ENCODE assay signal across 16 cellular contexts in the genomic region with DNA sequence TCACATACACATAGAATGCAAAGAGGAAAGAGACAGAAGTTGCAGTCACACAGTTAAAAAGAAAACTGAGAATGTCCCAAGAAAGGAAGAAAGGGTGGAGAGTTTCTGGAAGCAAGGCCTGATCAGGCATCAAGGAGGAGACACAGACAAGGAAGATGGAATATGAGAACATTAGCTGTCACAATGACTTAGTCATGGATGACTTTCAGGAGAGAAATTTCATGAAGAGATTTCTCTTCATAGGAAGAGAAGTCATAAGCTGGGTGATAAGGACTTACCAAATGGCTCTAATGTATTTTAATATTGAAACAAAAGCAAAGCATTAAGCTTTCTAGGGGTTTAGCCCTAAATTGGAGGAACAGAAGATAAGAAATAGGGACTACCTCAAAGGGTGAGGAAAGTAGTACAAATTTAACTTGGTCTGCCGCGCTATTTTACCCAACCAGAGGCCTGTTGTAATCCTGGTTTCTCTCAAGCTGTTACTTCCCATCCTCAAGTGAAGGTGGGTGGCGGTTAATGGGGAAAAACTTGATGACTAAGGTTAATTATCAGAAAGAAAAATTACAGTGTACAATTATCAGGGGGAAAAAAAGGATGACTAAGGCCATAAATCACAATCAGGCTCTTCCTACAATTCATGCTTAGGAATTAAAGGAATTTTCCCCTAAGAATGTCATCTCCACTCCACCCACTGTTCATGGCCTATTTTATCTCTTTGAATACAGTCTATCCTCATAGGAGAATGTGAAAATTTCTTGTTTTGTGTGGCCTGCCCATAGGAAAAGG.
DNase-seq lines count a peak whose midpoint lies in the region; ATAC-seq and TF ChIP-seq lines count a peak whose summit lies in the region.
"Had no signal": no experiment of that assay in that cellular context is flagged by ENCODE, and none has a peak within 500 bp of the region (broad histone marks: within the 10 kb centered on the region; RNA-seq: fewer than 3 reads in every experiment).

No MANE protein-coding gene starts in this region.

- no peaks in the 10 kb centered on the region for H3K36me3 ChIP-seq in SK-N-SH (replicated peaks in 1 of 2; ENCODE audit: control insufficient read depth in 1 of 2, insufficient read depth in 2 of 2, low read length in 1 of 2)
- H3K36me3 ChIP-seq: gastrocnemius medialis had no signal

- H3K4me1 Mint-ChIP-seq in WTC11, result peaks cover 28% of the 10 kb centered on the region
- H3K4me1 Mint-ChIP-seq: naive thymus-derived CD4-positive, alpha-beta T cell had no signal

- H3K4me2 ChIP-seq in SK-N-SH, result peak overlapping the region; percentile 28

- peaks cover 0 to 28% of the 10 kb centered on the region in 2 experiments; a peak in 3 of 4 replicates for H3K4me1 ChIP-seq in SK-N-SH (ENCODE audit: control insufficient read depth in 1 of 2, insufficient read depth in 2 of 2, low read depth in 1 of 2, low read length in 1 of 2)
- H3K4me1 ChIP-seq: gastrocnemius medialis, testis had no signal

- no peaks in the 10 kb centered on the region for H3K9me3 ChIP-seq in SK-N-SH
- H3K9me3 ChIP-seq: gastrocnemius medialis, testis had no signal

- H4K20me1 ChIP-seq in SK-N-SH (ENCODE audit: insufficient read depth), result no peaks in the 10 kb centered on the region

- DNase-seq in HCEC 1CT (peak; percentile 79), SK-N-SH (no peak), fibroblast of pulmonary artery (ENCODE audit: low read depth) (peak; percentile 67), stromal cell of bone marrow (ENCODE audit: low read depth) (peak; percentile 56), WTC11 (ENCODE audit: low spot score) (no peak), globus pallidus (ENCODE audit: low spot score) (no peak)
- DNase-seq in activated CD4-positive, CD25-positive, alpha-beta regulatory T cell (lab: John Stamatoyannopoulos, UW), result no peak
- DNase-seq: activated naive CD4-positive, alpha-beta T cell treated with anti-CD3 and anti-CD28 coated beads, Interleukin-2, amount 50 U/mL, for 16 hours; COR-L47; gastrocnemius medialis; naive thymus-derived CD4-positive, alpha-beta T cell; NCI-H1105; NCI-H446; testis had no signal

- H3K27me3 Mint-ChIP-seq in WTC11 (ENCODE audit: low read depth), result no peaks in the 10 kb centered on the region
- H3K27me3 Mint-ChIP-seq: naive thymus-derived CD4-positive, alpha-beta T cell had no signal

- TF ChIP-seq CTCF in SK-N-SH (IDR thresholded peaks at IDR 0.05) (no peak), fibroblast of pulmonary artery (IDR thresholded peaks at IDR 0.05; ENCODE audit: low read length, missing control alignments) (no peak), WTC11 (IDR thresholded peaks at IDR 0.05) (no peak)

- H3K27me3 ChIP-seq in SK-N-SH (ENCODE audit: insufficient read depth), result no peaks in the 10 kb centered on the region
- H3K27me3 ChIP-seq: gastrocnemius medialis, testis had no signal

- POLR2A ChIA-PET in SK-N-SH (lab: Yijun Ruan, JAX), result interaction anchor here (0.6 kb wide), 1 partner anchor 82 kb away, joined by 4 read pairs; no protein-coding TSS in a partner anchor
- POLR2A ChIA-PET in WTC11 (lab: Charles Lee), result no interaction called here

- peak overlapping the region; percentile 79; the same call in 1 of the 2 replicates for H2AFZ ChIP-seq in SK-N-SH (ENCODE audit: low read depth)

- peaks cover 47% of the 10 kb centered on the region for H3F3A ChIP-seq in SK-N-SH (replicated peaks; ENCODE audit: insufficient read depth)

- 45% methylated on average over 3 of the region's 3 CpGs for WGBS in SK-N-SH (ENCODE audit: low lambda C conversion rate)

- H3K4me3 ChIP-seq in SK-N-SH (ENCODE audit: low read depth in 2 of 2, low read length in 1 of 2), result no peak overlapping the region
- no peak overlapping the region for H3K4me3 ChIP-seq in fibroblast of pulmonary artery (replicated peaks; ENCODE audit: low read depth, low read length)
- H3K4me3 ChIP-seq: gastrocnemius medialis, skin epidermis, testis had no signal

- H3K9ac ChIP-seq in SK-N-SH, result peak overlapping the region; percentile 51; the same call in 1 of the 2 replicates

- H3K9me2 ChIP-seq in SK-N-SH, result no peaks in the 10 kb centered on the region

- no peaks in the 10 kb centered on the region for H3K9me3 Mint-ChIP-seq in WTC11

- peak in 1 of 2 experiments; percentile 73; a peak in 1 of 4 replicates for TF ChIP-seq EP300 in SK-N-SH (IDR thresholded peaks at IDR 0.05; ENCODE audit: borderline replicate concordance in 1 of 2, low read depth in 1 of 2, low read length in 1 of 2)

- peak overlapping the region; percentile 75 to 99; a peak in 3 of 4 replicates for H3K27ac ChIP-seq in SK-N-SH (ENCODE audit: low read depth in 2 of 2, low read length in 1 of 2)
- H3K27ac ChIP-seq: gastrocnemius medialis, testis had no signal

- H3K36me3 Mint-ChIP-seq in WTC11, result no peaks in the 10 kb centered on the region
- H3K36me3 Mint-ChIP-seq: naive thymus-derived CD4-positive, alpha-beta T cell had no signal

- H3K27ac Mint-ChIP-seq in WTC11, result no peak overlapping the region
- H3K27ac Mint-ChIP-seq: naive thymus-derived CD4-positive, alpha-beta T cell had no signal

- ATAC-seq in WTC11, result no peak
- ATAC-seq: gastrocnemius medialis; naive thymus-derived CD4-positive, alpha-beta T cell; Right ventricle myocardium inferior had no signal

- TF ChIP-seq RAD21 in SK-N-SH (IDR thresholded peaks at IDR 0.05; ENCODE audit: low read length), result no peak

- H3K79me2 ChIP-seq in SK-N-SH (ENCODE audit: insufficient read depth), result no peaks in the 10 kb centered on the region

- H3K4me3 Mint-ChIP-seq in WTC11, result no peak overlapping the region
- H3K4me3 Mint-ChIP-seq: naive thymus-derived CD4-positive, alpha-beta T cell had no signal

- CTCF ChIA-PET in SK-N-SH (lab: Yijun Ruan, JAX), result interaction anchor here (1.1 kb wide), 1 partner anchor 106 kb away, joined by 3 read pairs; no protein-coding TSS in a partner anchor
- CTCF ChIA-PET in WTC11 (lab: Charles Lee), result no interaction called here

TF ChIP-seq in SK-N-SH, 30 proteins besides CTCF, POLR2A, EP300 and RAD21:
- TF ChIP-seq POLR2AphosphoS5 (IDR thresholded peaks at IDR 0.05; ENCODE audit: low read depth, low read length) (peak; percentile 17; the same call in 1 of the 2 replicates), TCF12 (IDR thresholded peaks at IDR 0.05) (peak; percentile 56), TEAD4 (IDR thresholded peaks at IDR 0.05; ENCODE audit: borderline replicate concordance, insufficient read depth) (peak; percentile 80), JUND (IDR thresholded peaks at IDR 0.05) (peak; percentile 75), NFIC (IDR thresholded peaks at IDR 0.05; ENCODE audit: borderline replicate concordance) (no peak), FOXM1 (IDR thresholded peaks at IDR 0.05; ENCODE audit: low read depth) (no peak), FOSL2 (IDR thresholded peaks at IDR 0.05; ENCODE audit: borderline replicate concordance, low read depth) (peak; percentile 71)
- TF ChIP-seq, protein P1, sequence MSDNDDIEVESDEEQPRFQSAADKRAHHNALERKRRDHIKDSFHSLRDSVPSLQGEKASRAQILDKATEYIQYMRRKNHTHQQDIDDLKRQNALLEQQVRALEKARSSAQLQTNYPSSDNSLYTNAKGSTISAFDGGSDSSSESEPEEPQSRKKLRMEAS (IDR thresholded peaks at IDR 0.05; ENCODE audit: low read depth), result 0 out of 2 replicates have a peak, but pooled peaks have one; percentile 8
- TF ChIP-seq, protein P2, sequence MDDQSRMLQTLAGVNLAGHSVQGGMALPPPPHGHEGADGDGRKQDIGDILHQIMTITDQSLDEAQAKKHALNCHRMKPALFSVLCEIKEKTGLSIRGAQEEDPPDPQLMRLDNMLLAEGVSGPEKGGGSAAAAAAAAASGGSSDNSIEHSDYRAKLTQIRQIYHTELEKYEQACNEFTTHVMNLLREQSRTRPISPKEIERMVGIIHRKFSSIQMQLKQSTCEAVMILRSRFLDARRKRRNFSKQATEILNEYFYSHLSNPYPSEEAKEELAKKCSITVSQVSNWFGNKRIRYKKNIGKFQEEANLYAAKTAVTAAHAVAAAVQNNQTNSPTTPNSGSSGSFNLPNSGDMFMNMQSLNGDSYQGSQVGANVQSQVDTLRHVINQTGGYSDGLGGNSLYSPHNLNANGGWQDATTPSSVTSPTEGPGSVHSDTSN (IDR thresholded peaks at IDR 0.05), result peak; percentile 94

TF ChIP-seq in WTC11, 78 proteins besides CTCF, POLR2A, EP300 and RAD21:
- TF ChIP-seq, protein P3, sequence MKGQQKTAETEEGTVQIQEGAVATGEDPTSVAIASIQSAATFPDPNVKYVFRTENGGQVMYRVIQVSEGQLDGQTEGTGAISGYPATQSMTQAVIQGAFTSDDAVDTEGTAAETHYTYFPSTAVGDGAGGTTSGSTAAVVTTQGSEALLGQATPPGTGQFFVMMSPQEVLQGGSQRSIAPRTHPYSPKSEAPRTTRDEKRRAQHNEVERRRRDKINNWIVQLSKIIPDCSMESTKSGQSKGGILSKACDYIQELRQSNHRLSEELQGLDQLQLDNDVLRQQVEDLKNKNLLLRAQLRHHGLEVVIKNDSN (CRISPR knock-in tag; IDR thresholded peaks at IDR 0.05), result no peak
- TF ChIP-seq, protein P4, sequence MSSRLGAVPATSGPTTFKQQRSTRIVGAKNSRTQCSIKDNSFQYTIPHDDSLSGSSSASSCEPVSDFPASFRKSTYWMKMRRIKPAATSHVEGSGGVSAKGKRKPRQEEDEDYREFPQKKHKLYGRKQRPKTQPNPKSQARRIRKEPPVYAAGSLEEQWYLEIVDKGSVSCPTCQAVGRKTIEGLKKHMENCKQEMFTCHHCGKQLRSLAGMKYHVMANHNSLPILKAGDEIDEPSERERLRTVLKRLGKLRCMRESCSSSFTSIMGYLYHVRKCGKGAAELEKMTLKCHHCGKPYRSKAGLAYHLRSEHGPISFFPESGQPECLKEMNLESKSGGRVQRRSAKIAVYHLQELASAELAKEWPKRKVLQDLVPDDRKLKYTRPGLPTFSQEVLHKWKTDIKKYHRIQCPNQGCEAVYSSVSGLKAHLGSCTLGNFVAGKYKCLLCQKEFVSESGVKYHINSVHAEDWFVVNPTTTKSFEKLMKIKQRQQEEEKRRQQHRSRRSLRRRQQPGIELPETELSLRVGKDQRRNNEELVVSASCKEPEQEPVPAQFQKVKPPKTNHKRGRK (CRISPR knock-in tag; IDR thresholded peaks at IDR 0.05; ENCODE audit: borderline replicate concordance), result no peak
- TF ChIP-seq TEAD4 (CRISPR knock-in tag; IDR thresholded peaks at IDR 0.05) (no peak), ELF4 (CRISPR knock-in tag; IDR thresholded peaks at IDR 0.05; ENCODE audit: low read depth) (no peak), HMGA2 (CRISPR knock-in tag; IDR thresholded peaks at IDR 0.05) (no peak)
- TF ChIP-seq, protein P5, sequence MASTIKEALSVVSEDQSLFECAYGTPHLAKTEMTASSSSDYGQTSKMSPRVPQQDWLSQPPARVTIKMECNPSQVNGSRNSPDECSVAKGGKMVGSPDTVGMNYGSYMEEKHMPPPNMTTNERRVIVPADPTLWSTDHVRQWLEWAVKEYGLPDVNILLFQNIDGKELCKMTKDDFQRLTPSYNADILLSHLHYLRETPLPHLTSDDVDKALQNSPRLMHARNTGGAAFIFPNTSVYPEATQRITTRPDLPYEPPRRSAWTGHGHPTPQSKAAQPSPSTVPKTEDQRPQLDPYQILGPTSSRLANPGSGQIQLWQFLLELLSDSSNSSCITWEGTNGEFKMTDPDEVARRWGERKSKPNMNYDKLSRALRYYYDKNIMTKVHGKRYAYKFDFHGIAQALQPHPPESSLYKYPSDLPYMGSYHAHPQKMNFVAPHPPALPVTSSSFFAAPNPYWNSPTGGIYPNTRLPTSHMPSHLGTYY (CRISPR knock-in tag; IDR thresholded peaks at IDR 0.05), result no peak

Comparison
In these comparisons a context has a peak if more than half of its experiments do, and no peak if none do; other contexts are left out.
1. DNase-seq: peak in HCEC 1CT (single experiment), fibroblast of pulmonary artery (single experiment) and stromal cell of bone marrow (single experiment); none in SK-N-SH (single experiment), activated CD4-positive, CD25-positive, alpha-beta regulatory T cell (0 of 4), WTC11 (single experiment) and globus pallidus (single experiment).